20 cellular contexts compared by ENCODE assay signal in genomic region chr20:20731000-20731944, GRCh38. TPM values are rescaled to one million over a fixed set of nuclear protein-coding genes. Genes with fewer than 3 reads are reported as not detected.
A peak's percentile ranks its signal among the peaks of the same experiment; 100 is the strongest.
DNase-seq lines count a peak whose midpoint lies in the region; ATAC-seq and TF ChIP-seq lines count a peak whose summit lies in the region.
"Had no signal": no experiment of that assay in that cellular context is flagged by ENCODE, and none has a peak within 500 bp of the region (broad histone marks: within the 10 kb centered on the region; RNA-seq: fewer than 3 reads in every experiment).

No MANE protein-coding gene starts in this region.

- H3K27me3 ChIP-seq in ascending aorta (no peaks in the 10 kb centered on the region), gastroesophageal sphincter (no peaks in the 10 kb centered on the region), PC-9 (ENCODE audit: insufficient read depth, low read depth) (peaks cover 27% of the 10 kb centered on the region; the same call in 1 of the 2 replicates)
- H3K27me3 ChIP-seq: MG63 had no signal

- H3K36me3 Mint-ChIP-seq in osteocyte (ENCODE audit: unreplicated experiment): no peaks in the 10 kb centered on the region
- H3K36me3 Mint-ChIP-seq: CD8-positive, alpha-beta T cell had no signal

- H3K27me3 Mint-ChIP-seq in osteocyte (ENCODE audit: unreplicated experiment): peaks cover 12% of the 10 kb centered on the region
- H3K27me3 Mint-ChIP-seq: activated CD8-positive, alpha-beta T cell treated with anti-CD3 and anti-CD28 coated beads for 36 hours; dendritic cell treated with granulocyte-macrophage colony-stimulating factor and Interleukin-4, amounts not matched to agents 40 ng/mL and 50 ng/mL, for 4 days had no signal

- ATAC-seq in gastroesophageal sphincter (peak; percentile 51), GM21825 (IDR thresholded peaks at IDR 0.05; ENCODE audit: unreplicated experiment) (no peak)
- ATAC-seq: activated CD8-positive, alpha-beta T cell treated with anti-CD3 and anti-CD28 coated beads for 36 hours; CD8-positive, alpha-beta T cell had no signal

- H4K20me1 ChIP-seq in PC-9 (ENCODE audit: insufficient read depth): no peaks in the 10 kb centered on the region

- H3F3A ChIP-seq in PC-9 (ENCODE audit: insufficient read depth, low read depth): no peaks in the 10 kb centered on the region; the same call in 1 of the 2 replicates

- no TSS peak for BruUV-seq in PC-9 (replicated peaks; lab: Mats Ljungman, UMichigan)

- no peaks in the 10 kb centered on the region for H3K9me3 Mint-ChIP-seq in osteocyte (ENCODE audit: unreplicated experiment)
- H3K9me3 Mint-ChIP-seq: activated CD8-positive, alpha-beta T cell treated with anti-CD3 and anti-CD28 coated beads for 36 hours; activated T-helper 2 cell treated with anti-CD3 and anti-CD28 coated beads, Interferon-gamma antibody, Interleukin-2, Interleukin-4, amounts not matched to agents 10 μg/mL and 5 μg/mL and 100 μg/mL, durations not matched to agents 14 hours and 24 hours and 36 hours; CD8-positive, alpha-beta T cell; dendritic cell treated with granulocyte-macrophage colony-stimulating factor and Interleukin-4, amounts not matched to agents 40 ng/mL and 50 ng/mL, for 4 days; nephron progenitor cell had no signal

- H3K9me2 ChIP-seq in PC-9 (ENCODE audit: insufficient read depth): no peaks in the 10 kb centered on the region

- DNase-seq in A172 (ENCODE audit: low spot score): peak; percentile 18
- no peak for DNase-seq in ascending aorta (ENCODE audit: low spot score in 2 of 2)
- no peak for DNase-seq in osteocyte (ENCODE audit: extremely low spot score, unreplicated experiment)
- DNase-seq in DMS153 (lab: John Stamatoyannopoulos, UW): no peak
- no peak for DNase-seq in PC-9
- no peak for DNase-seq in RPMI8226
- DNase-seq: ACHN; activated CD8-positive, alpha-beta T cell treated with anti-CD3 and anti-CD28 coated beads for 36 hours; anterior cingulate cortex; CD8-positive, alpha-beta T cell; EL; MG63; NCI-H187 treated with DMSO at 0.1 percent for 48 hours; nephron progenitor cell; stimulated activated CD4-positive, alpha-beta T cell treated with anti-CD3 and anti-CD28 coated beads, Interleukin-4, amount 100 ng/mL, for 24 hours had no signal

- H3K79me2 ChIP-seq in PC-9 (ENCODE audit: low read depth): no peaks in the 10 kb centered on the region

- POLR2A ChIA-PET in PC-9 (lab: Charles Lee; ENCODE audit: unreplicated experiment): no interaction called here

- 42 to 73% methylated on average over 7 to 10 of the region's 11 CpGs for WGBS in gastroesophageal sphincter (ENCODE audit: low coverage in 1 of 2), 2 donors

- intact Hi-C loops in ascending aorta (cut with DNase I) (no loop called here), PC-9 (cut with micrococcal nuclease; ENCODE audit: unreplicated experiment) (no loop called here)

- peak overlapping the region in 1 of 2 donors; percentile 13 for H3K4me3 ChIP-seq in ascending aorta
- no peak overlapping the region for H3K4me3 ChIP-seq in gastroesophageal sphincter
- no peak overlapping the region for H3K4me3 ChIP-seq in PC-9
- H3K4me3 ChIP-seq: GM23248, MG63 had no signal

- CTCF ChIA-PET in PC-9 (lab: Charles Lee): no interaction called here

- no peak overlapping the region for H3K4me2 ChIP-seq in PC-9

- peak overlapping the region; percentile 52 for H3K27ac Mint-ChIP-seq in osteocyte (ENCODE audit: unreplicated experiment)
- H3K27ac Mint-ChIP-seq: activated CD8-positive, alpha-beta T cell treated with anti-CD3 and anti-CD28 coated beads for 36 hours; activated T-helper 2 cell treated with anti-CD3 and anti-CD28 coated beads, Interferon-gamma antibody, Interleukin-2, Interleukin-4, amounts not matched to agents 10 μg/mL and 5 μg/mL and 100 μg/mL, durations not matched to agents 14 hours and 24 hours and 36 hours; CD8-positive, alpha-beta T cell; dendritic cell treated with granulocyte-macrophage colony-stimulating factor and Interleukin-4, amounts not matched to agents 40 ng/mL and 50 ng/mL, for 4 days; nephron progenitor cell had no signal

- no peak for TF ChIP-seq CTCF in ascending aorta (IDR thresholded peaks at IDR 0.05)
- no peak for TF ChIP-seq CTCF in gastroesophageal sphincter (IDR thresholded peaks at IDR 0.05)
- no peak for TF ChIP-seq CTCF in osteocyte (IDR thresholded peaks at IDR 0.05)
- TF ChIP-seq CTCF in PC-9 (conservative IDR thresholded peaks at IDR 0.05): no peak

- TF ChIP-seq POLR2A in gastroesophageal sphincter (IDR thresholded peaks at IDR 0.05): no peak

- H3K4me3 Mint-ChIP-seq in osteocyte (ENCODE audit: unreplicated experiment): no peak overlapping the region
- H3K4me3 Mint-ChIP-seq: activated CD8-positive, alpha-beta T cell treated with anti-CD3 and anti-CD28 coated beads for 36 hours; CD8-positive, alpha-beta T cell; dendritic cell treated with granulocyte-macrophage colony-stimulating factor and Interleukin-4, amounts not matched to agents 40 ng/mL and 50 ng/mL, for 4 days; nephron progenitor cell had no signal

- H3K4me1 Mint-ChIP-seq in osteocyte (ENCODE audit: unreplicated experiment): peaks cover 22% of the 10 kb centered on the region

- H3K27ac ChIP-seq in ascending aorta (peak overlapping the region; percentile 80 to 82), gastroesophageal sphincter (peak overlapping the region in 3 of 4 donors; percentile 50 to 65 (median 58)), PC-9 (no peak overlapping the region)
- H3K27ac ChIP-seq: GM23248 had no signal

- no peaks in the 10 kb centered on the region for H3K9me3 ChIP-seq in ascending aorta
- H3K9me3 ChIP-seq in gastroesophageal sphincter: no peaks in the 10 kb centered on the region
- H3K9me3 ChIP-seq in PC-9 (ENCODE audit: insufficient read depth, low read depth): no peaks in the 10 kb centered on the region
- H3K9me3 ChIP-seq: MG63 had no signal

- H3K4me1 ChIP-seq in ascending aorta: peaks cover 6 to 14% of the 10 kb centered on the region in 2 donors
- H3K4me1 ChIP-seq in gastroesophageal sphincter: peaks cover 0 to 11% (median 0%) of the 10 kb centered on the region in 3 donors
- no peaks in the 10 kb centered on the region for H3K4me1 ChIP-seq in PC-9 (replicated peaks; ENCODE audit: insufficient read depth)

- no peak overlapping the region for H2AFZ ChIP-seq in PC-9
- H2AFZ ChIP-seq: GM23248 had no signal

- H3K36me3 ChIP-seq in ascending aorta: no peaks in the 10 kb centered on the region
- H3K36me3 ChIP-seq in gastroesophageal sphincter: no peaks in the 10 kb centered on the region
- H3K36me3 ChIP-seq in PC-9 (ENCODE audit: low read depth): no peaks in the 10 kb centered on the region
- H3K36me3 ChIP-seq: MG63 had no signal

- no peak for TF ChIP-seq EP300 in gastroesophageal sphincter (IDR thresholded peaks at IDR 0.05)

RNA-seq across cellular contexts. Expression of gene RALGAPA2, which starts 18.8 kb away (rescaled TPM):
- 7.4 and 11.8 TPM in 2 replicates for total RNA-seq in A172 (2014; rRNA removed; shearing (Covaris generic))
- total RNA-seq in ascending aorta (68.9 TPM), gastroesophageal sphincter (10 to 100 TPM; 18.4 to 27.4 (median 25.2) TPM), osteocyte (15.2 and 19.1 TPM in 2 replicates), PC-9 (2021) (19.2 and 28.7 TPM in 2 replicates)
